In the genomic region with DNA sequence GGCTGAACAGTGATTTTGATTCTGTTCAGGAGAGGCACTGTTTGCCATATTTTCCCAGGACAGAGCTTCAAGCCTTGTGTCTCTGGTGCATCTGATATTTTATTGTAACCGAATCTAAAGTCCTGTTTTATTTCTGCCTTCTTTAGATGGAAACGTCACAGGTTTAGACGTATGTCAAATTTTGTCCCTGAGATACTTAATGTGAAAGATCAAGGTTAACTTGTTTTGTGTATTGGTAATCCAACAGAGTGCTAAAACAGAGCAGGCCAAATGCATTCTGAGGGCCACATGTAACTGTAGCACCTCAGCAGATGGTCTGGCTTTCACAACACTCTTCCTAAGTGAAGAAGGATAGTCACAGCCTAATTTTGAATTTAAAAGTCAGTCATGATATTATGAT, we compare ENCODE assay signal across 21 cellular contexts. TPM values are rescaled to one million over a fixed set of nuclear protein-coding genes. Genes with fewer than 3 reads are reported as not detected.
DNase-seq lines count a peak whose midpoint lies in the region; ATAC-seq and TF ChIP-seq lines count a peak whose summit lies in the region.
"Had no signal": no experiment of that assay in that cellular context is flagged by ENCODE, and none has a peak within 500 bp of the region (broad histone marks: within the 10 kb centered on the region; RNA-seq: fewer than 3 reads in every experiment).

A gene with protein sequence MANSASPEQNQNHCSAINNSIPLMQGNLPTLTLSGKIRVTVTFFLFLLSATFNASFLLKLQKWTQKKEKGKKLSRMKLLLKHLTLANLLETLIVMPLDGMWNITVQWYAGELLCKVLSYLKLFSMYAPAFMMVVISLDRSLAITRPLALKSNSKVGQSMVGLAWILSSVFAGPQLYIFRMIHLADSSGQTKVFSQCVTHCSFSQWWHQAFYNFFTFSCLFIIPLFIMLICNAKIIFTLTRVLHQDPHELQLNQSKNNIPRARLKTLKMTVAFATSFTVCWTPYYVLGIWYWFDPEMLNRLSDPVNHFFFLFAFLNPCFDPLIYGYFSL (minus strand): TSS at position 101 of the 400 bp plus-strand sequence. CDS start 53 bp downstream, at position 48.

- POLR2A ChIA-PET in WTC11 (lab: Charles Lee): no interaction called here

- H3K9ac ChIP-seq in smooth muscle cell (ENCODE audit: low read depth): no peak within 1 kb of the TSS
- H3K9ac ChIP-seq: GM23248 had no signal

- H3K4me3 ChIP-seq in smooth muscle cell (no peak within 1 kb of the TSS), dorsolateral prefrontal cortex (no peak within 1 kb of the TSS)
- H3K4me3 ChIP-seq: GM12878, GM23248 had no signal

- H3K27me3 ChIP-seq in smooth muscle cell (ENCODE audit: low read depth) (no peaks in the 10 kb centered on the region), dorsolateral prefrontal cortex (no peaks in the 10 kb centered on the region)

- DNase-seq in DMS 273 (lab: John Stamatoyannopoulos, UW; ENCODE audit: unreplicated experiment): peak; percentile 62
- peak; percentile 25 for DNase-seq in DMS 273 treated with DMSO at 0.1 percent for 48 hours (lab: John Stamatoyannopoulos, UW)
- DNase-seq in WTC11 (ENCODE audit: low spot score): no peak
- DNase-seq in NCI-H2081 (lab: John Stamatoyannopoulos, UW): no peak
- DNase-seq in smooth muscle cell (lab: John Stamatoyannopoulos, UW; ENCODE audit: unreplicated experiment): no peak
- no peak for DNase-seq in dorsolateral prefrontal cortex
- DNase-seq: C1 segment of cervical spinal cord; Calu3; CD4-positive, alpha-beta memory T cell; COR-L47; DMS79; EL; GDM1; GM23248; H9 had no signal

- H4K20me1 ChIP-seq in smooth muscle cell (ENCODE audit: low read depth): no peaks in the 10 kb centered on the region

- no peaks in the 10 kb centered on the region for H3K36me3 ChIP-seq in smooth muscle cell (ENCODE audit: low read depth)

- no peak for ATAC-seq in WTC11
- ATAC-seq: GM12878, HCT116 had no signal

- no peak within 1 kb of the TSS for H3K4me2 ChIP-seq in smooth muscle cell

- no peaks in the 10 kb centered on the region for H3F3A ChIP-seq in smooth muscle cell (ENCODE audit: low read depth)

- H3K27me3 Mint-ChIP-seq in WTC11 (ENCODE audit: low read depth): no peaks in the 10 kb centered on the region
- H3K27me3 Mint-ChIP-seq: CD4-positive, alpha-beta memory T cell had no signal

- no peaks in the 10 kb centered on the region for H3K79me2 ChIP-seq in smooth muscle cell (ENCODE audit: low read depth)

- H3K27ac ChIP-seq in smooth muscle cell (ENCODE audit: low read depth) (no peak within 1 kb of the TSS), dorsolateral prefrontal cortex (no peak within 1 kb of the TSS)
- H3K27ac ChIP-seq: GM23248 had no signal

- H3K9me3 ChIP-seq in smooth muscle cell (replicated peaks; ENCODE audit: low read depth): no peaks in the 10 kb centered on the region

- H3K36me3 Mint-ChIP-seq in WTC11: no peaks in the 10 kb centered on the region
- H3K36me3 Mint-ChIP-seq: CD4-positive, alpha-beta memory T cell had no signal

- 93% methylated on average over 3 of the region's 3 CpGs for WGBS in smooth muscle cell (ENCODE audit: low lambda C conversion rate)

- no peak within 1 kb of the TSS for H2AFZ ChIP-seq in smooth muscle cell (ENCODE audit: low read depth)
- H2AFZ ChIP-seq: GM23248 had no signal

- no peak for TF ChIP-seq CTCF in WTC11 (IDR thresholded peaks at IDR 0.05)
- TF ChIP-seq CTCF in smooth muscle cell (IDR thresholded peaks at IDR 0.05; ENCODE audit: borderline replicate concordance, insufficient read depth, poor library complexity, severe bottlenecking): no peak
- TF ChIP-seq CTCF in dorsolateral prefrontal cortex (IDR thresholded peaks at IDR 0.05 in 54 of 56, conservative IDR thresholded peaks at IDR 0.05 in 2 of 56; ENCODE audit: low read depth in 1 of 56, partially characterized antibody in 56 of 56): no peak

- H3K27ac Mint-ChIP-seq in WTC11: peak within 1 kb of the TSS; percentile 18; the same call in 1 of the 2 replicates
- H3K27ac Mint-ChIP-seq: CD4-positive, alpha-beta memory T cell; H9 had no signal

- H3K4me1 ChIP-seq in smooth muscle cell (ENCODE audit: low read depth): peaks cover 13% of the 10 kb centered on the region

- peaks cover 14% of the 10 kb centered on the region for H3K4me1 Mint-ChIP-seq in WTC11
- H3K4me1 Mint-ChIP-seq: CD4-positive, alpha-beta memory T cell had no signal

- intact Hi-C loops in dorsolateral prefrontal cortex (cut with DNase I): no loop called here

- H3K4me3 Mint-ChIP-seq in WTC11: no peak within 1 kb of the TSS
- H3K4me3 Mint-ChIP-seq: CD4-positive, alpha-beta memory T cell; H9 had no signal

- no peaks in the 10 kb centered on the region for H3K9me3 Mint-ChIP-seq in WTC11
- H3K9me3 Mint-ChIP-seq: H9 had no signal

- CTCF ChIA-PET in WTC11 (lab: Charles Lee): no interaction called here

TF ChIP-seq in WTC11, 78 proteins besides CTCF, POLR2A, EP300 and RAD21 (continues in another document):
- no peak for TF ChIP-seq ZNF671 (CRISPR knock-in tag; IDR thresholded peaks at IDR 0.05)
- no peak for TF ChIP-seq ZNF416 (CRISPR knock-in tag; IDR thresholded peaks at IDR 0.05)
- no peak for TF ChIP-seq FOXK1 (CRISPR knock-in tag; IDR thresholded peaks at IDR 0.05)
- TF ChIP-seq, protein P1, sequence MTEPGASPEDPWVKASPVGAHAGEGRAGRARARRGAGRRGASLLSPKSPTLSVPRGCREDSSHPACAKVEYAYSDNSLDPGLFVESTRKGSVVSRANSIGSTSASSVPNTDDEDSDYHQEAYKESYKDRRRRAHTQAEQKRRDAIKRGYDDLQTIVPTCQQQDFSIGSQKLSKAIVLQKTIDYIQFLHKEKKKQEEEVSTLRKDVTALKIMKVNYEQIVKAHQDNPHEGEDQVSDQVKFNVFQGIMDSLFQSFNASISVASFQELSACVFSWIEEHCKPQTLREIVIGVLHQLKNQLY (CRISPR knock-in tag; IDR thresholded peaks at IDR 0.05): no peak
- no peak for TF ChIP-seq ZNF263 (CRISPR knock-in tag; IDR thresholded peaks at IDR 0.05; ENCODE audit: low read depth)
- TF ChIP-seq HMGA2 (CRISPR knock-in tag; IDR thresholded peaks at IDR 0.05): no peak
- TF ChIP-seq, protein P2, sequence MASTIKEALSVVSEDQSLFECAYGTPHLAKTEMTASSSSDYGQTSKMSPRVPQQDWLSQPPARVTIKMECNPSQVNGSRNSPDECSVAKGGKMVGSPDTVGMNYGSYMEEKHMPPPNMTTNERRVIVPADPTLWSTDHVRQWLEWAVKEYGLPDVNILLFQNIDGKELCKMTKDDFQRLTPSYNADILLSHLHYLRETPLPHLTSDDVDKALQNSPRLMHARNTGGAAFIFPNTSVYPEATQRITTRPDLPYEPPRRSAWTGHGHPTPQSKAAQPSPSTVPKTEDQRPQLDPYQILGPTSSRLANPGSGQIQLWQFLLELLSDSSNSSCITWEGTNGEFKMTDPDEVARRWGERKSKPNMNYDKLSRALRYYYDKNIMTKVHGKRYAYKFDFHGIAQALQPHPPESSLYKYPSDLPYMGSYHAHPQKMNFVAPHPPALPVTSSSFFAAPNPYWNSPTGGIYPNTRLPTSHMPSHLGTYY (CRISPR knock-in tag; IDR thresholded peaks at IDR 0.05): no peak
- no peak for TF ChIP-seq SMAD3 (CRISPR knock-in tag; IDR thresholded peaks at IDR 0.05; ENCODE audit: borderline replicate concordance)
- TF ChIP-seq ZNF232 (CRISPR knock-in tag; IDR thresholded peaks at IDR 0.05): no peak
- TF ChIP-seq AR (CRISPR knock-in tag; IDR thresholded peaks at IDR 0.05): no peak

RNA-seq across cellular contexts. Expression of the gene that starts here (rescaled TPM):
- total RNA-seq in WTC11 (2021) (not detected in 3 replicates), smooth muscle cell (0.22 and 0.27 TPM in 2 replicates), dorsolateral prefrontal cortex (not detected)
- not detected in 2 replicates for polyA plus RNA-seq in smooth muscle cell
- total RNA-seq: A172; A673; Calu3; CD4-positive, alpha-beta memory T cell; GM12878; GM23248; H4; H9 had no signal
- polyA plus RNA-seq: BJ; CD4-positive, alpha-beta memory T cell had no signal

Comparison
In these comparisons a context has a peak if more than half of its experiments do, and no peak if none do; other contexts are left out.
1. DNase-seq: peak in DMS 273 (single experiment) and DMS 273 treated with DMSO at 0.1 percent for 48 hours (single experiment); none in WTC11 (single experiment), NCI-H2081 (0 of 2), smooth muscle cell (single experiment) and dorsolateral prefrontal cortex (0 of 10).